ENCODE assay signal across 8 cellular contexts in the genomic region with DNA sequence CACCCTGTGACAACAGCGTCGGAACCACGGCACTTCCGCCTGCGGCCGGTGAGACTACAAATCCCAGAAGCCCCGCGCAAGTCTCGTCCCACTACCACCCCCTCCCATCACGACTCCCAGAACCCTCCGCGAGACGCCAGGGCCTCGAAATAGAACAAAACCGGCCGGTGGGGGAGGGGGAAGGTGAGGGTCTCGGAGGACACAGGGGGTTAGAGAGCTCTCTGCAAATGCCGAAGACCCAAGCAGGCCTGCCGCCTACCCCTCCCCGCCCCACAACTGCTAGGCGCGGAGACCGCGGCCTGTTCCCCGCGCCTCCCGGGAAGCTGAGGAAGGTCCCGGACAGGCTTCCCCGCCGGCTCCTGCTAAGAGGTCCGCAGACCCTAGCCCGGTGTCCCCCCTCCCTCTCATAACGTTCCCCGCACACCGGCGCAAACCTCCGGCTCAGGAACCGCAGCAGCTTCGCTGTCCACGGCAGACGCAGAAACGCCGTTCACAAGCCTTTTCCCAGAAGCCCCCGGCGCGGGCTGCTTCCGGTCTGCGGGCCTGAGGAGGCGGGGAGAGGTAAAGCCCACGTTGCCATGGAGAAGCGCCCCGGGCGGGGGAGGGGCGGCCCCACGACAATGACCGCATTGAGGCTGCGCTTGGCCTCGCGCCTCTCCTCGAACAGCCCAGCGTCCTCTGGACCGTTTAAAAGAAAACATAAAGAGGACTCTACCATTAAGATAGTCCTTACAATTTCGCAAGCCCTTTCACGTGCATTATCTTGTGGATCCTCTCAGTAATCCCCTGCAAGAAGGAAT. TPM values are rescaled to one million over a fixed set of nuclear protein-coding genes. Genes with fewer than 3 reads are reported as not detected.
DNase-seq lines count a peak whose midpoint lies in the region; ATAC-seq, FAIRE-seq and TF ChIP-seq lines count a peak whose summit lies in the region.

Gene ZNF24, minus strand, starts transcription at position 485 of the 800 bp plus-strand sequence. CDS start 3,770 bp downstream, outside the sequence.

- H3K4me1 ChIP-seq in adrenal gland (replicated peaks in 1 of 2): peaks cover 27 to 53% of the 10 kb centered on the region in 2 donors
- H3K4me1 ChIP-seq in heart left ventricle: peaks cover 5 to 56% (median 39%) of the 10 kb centered on the region in 12 donors
- H3K4me1 ChIP-seq in upper lobe of left lung: peaks cover 25 to 53% (median 29%) of the 10 kb centered on the region in 4 donors

- peak; percentile 91 for FAIRE-seq in GM12892 (lab: Jason Lieb, UNC)

- TF ChIP-seq POLR2A in GM12892 (IDR thresholded peaks at IDR 0.05; ENCODE audit: low read depth, low read length) (peak; percentile 89), adrenal gland (IDR thresholded peaks at IDR 0.05) (peak; percentile 84 to 92), heart left ventricle (IDR thresholded peaks at IDR 0.05) (peak in 1 of 2 donors; percentile 57), upper lobe of left lung (IDR thresholded peaks at IDR 0.05) (peak; percentile 47 to 96 (median 84))

- intact Hi-C loops in adrenal gland (cut with DNase I) (loop anchor here in 1 of 2 donors (10.0 kb wide), 1 partner anchor 99 kb away; the partner anchor contains the start of gene ZNF397), heart left ventricle (cut with DNase I) (loop anchor here in 8 of 10 donors (1.0 to 10.0 kb wide), 8 partner anchors 49 to 339 kb away; partner anchors contain the start of genes ZSCAN30 (in 5 of the 8) and ZNF397 (in 4 of the 8)), posterior cingulate gyrus (cut with DNase I) (loop anchor here (2.0 to 5.0 kb wide), 4 partner anchors 53 to 302 kb away; partner anchors contain the start of genes MAPRE2, ZNF397 and ZSCAN30)

- H3K27me3 ChIP-seq in adrenal gland (no peaks in the 10 kb centered on the region), heart left ventricle (no peaks in the 10 kb centered on the region), upper lobe of left lung (no peaks in the 10 kb centered on the region)

- WGBS in adrenal gland, 4 donors: 0 to 1% (median 0%) methylated on average over 18 to 64 of the region's 64 CpGs
- 0% methylated on average over 44 to 64 of the region's 64 CpGs for WGBS in heart left ventricle, 4 donors
- 0 to 1% methylated on average over 41 to 47 of the region's 64 CpGs for WGBS in upper lobe of left lung, 2 donors

- TF ChIP-seq CTCF in adrenal gland (IDR thresholded peaks at IDR 0.05) (no peak), heart left ventricle (IDR thresholded peaks at IDR 0.05) (no peak), upper lobe of left lung (IDR thresholded peaks at IDR 0.05) (peak in 2 of 6 experiments; percentile 4 to 7)

- H3K9me3 ChIP-seq in adrenal gland (replicated peaks in 1 of 3) (no peaks in the 10 kb centered on the region), heart left ventricle (no peaks in the 10 kb centered on the region), upper lobe of left lung (no peaks in the 10 kb centered on the region)

- TF ChIP-seq EP300 in upper lobe of left lung (IDR thresholded peaks at IDR 0.05): peak in 1 of 4 donors; percentile 53

- ATAC-seq in HG02852 (IDR thresholded peaks at IDR 0.05; ENCODE audit: unreplicated experiment) (peak; percentile 90), heart left ventricle (peak; percentile 97 to 99 (median 98)), upper lobe of left lung (ENCODE audit: low FRiP score in 2 of 2) (peak; percentile 98 to 99)

- DNase-seq in GM12892 (ENCODE audit: insufficient read length) (peak; percentile 93), NCI-H146 (lab: John Stamatoyannopoulos, UW) (peak; percentile 99), T-helper 1 cell (peak; percentile 83 to 90 (median 88)), adrenal gland (peak; percentile 97 to 99 (median 98)), heart left ventricle (peak; percentile 96 to 98 (median 97)), posterior cingulate gyrus (peak; percentile 93 to 99 (median 96)), upper lobe of left lung (peak; percentile 97 to 99)

- H3K27ac ChIP-seq in adrenal gland: peak within 1 kb of the TSS; percentile 84 to 99 (median 97)
- peak within 1 kb of the TSS; percentile 97 to 100 (median 100) for H3K27ac ChIP-seq in heart left ventricle
- peak within 1 kb of the TSS; percentile 99 to 100 (median 99) for H3K27ac ChIP-seq in upper lobe of left lung

- H3K36me3 ChIP-seq in adrenal gland (replicated peaks in 1 of 2) (peaks cover 0 to 13% of the 10 kb centered on the region in 2 donors), heart left ventricle (peaks cover 0 to 28% (median 19%) of the 10 kb centered on the region in 9 donors), upper lobe of left lung (peaks cover 9 to 24% (median 13%) of the 10 kb centered on the region in 4 donors)

- peak within 1 kb of the TSS in 3 of 4 donors; percentile 44 to 83 (median 82) for H3K4me3 ChIP-seq in adrenal gland
- peak within 1 kb of the TSS; percentile 80 to 100 (median 98) for H3K4me3 ChIP-seq in heart left ventricle
- peak within 1 kb of the TSS; percentile 75 to 89 (median 81) for H3K4me3 ChIP-seq in upper lobe of left lung

RNA-seq across cellular contexts. Expression of gene ZNF24, which starts in this region (rescaled TPM):
- polyA plus RNA-seq in GM12892 (2012; ENCODE audit: missing spikeins): 17.1 TPM
- 10 to 100 TPM; 25.6 to 75.6 (median 49.0) TPM for total RNA-seq in adrenal gland
- 10 to 100 TPM; 16.3 to 46.2 (median 28.1) TPM for polyA plus RNA-seq in adrenal gland
- total RNA-seq in heart left ventricle: 10 to 100 TPM; 32.3 to 53.3 (median 46.1) TPM
- polyA plus RNA-seq in heart left ventricle: 10 to 100 TPM; 11.5 to 17.6 TPM
- total RNA-seq in upper lobe of left lung: 10 to 100 TPM; 16.5 to 54.4 (median 37.8) TPM

Comparison
In these comparisons a context has a peak if more than half of its experiments do, and no peak if none do; other contexts are left out.
1. Peak in every context shown above with its lines: DNase-seq, ATAC-seq, H3K4me3 ChIP-seq and H3K27ac ChIP-seq.